In the genomic region with DNA sequence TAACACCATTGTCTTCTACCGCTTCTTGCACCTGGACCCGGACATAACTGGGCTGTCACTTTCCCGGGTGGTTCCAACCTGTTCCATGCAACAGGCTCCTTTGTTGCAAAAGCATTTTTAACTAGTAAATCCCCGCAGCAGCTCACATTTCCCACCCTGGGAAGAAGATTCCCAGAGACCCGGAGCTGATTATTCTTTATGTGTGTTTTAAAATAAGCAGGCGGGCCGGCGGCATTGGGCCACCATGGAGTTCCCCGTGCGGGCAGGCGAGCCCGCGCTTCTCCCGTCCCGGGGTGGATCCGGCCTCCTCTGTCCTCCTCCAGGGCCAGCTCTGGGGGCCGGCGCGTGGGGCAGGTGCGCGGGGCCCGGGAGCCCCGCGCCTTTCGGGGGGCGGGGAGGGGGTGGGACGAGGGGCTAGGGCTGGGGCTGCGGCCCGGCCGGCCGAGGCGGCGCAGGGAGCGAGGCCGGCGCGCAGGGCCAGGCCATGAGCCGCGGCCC, we compare ENCODE assay signal across 7 cellular contexts. TPM values are rescaled to one million over a fixed set of nuclear protein-coding genes. Genes with fewer than 3 reads are reported as not detected.
DNase-seq lines count a peak whose midpoint lies in the region; ATAC-seq and TF ChIP-seq lines count a peak whose summit lies in the region.

No MANE protein-coding gene starts in this region.

- peaks cover 42% of the 10 kb centered on the region for H3K4me1 ChIP-seq in OCI-LY1 (ENCODE audit: insufficient read depth, low read length, severe bottlenecking)

- peak overlapping the region; percentile 99 for H3K4me3 ChIP-seq in OCI-LY1 (ENCODE audit: low read depth, low read length, poor library complexity, severe bottlenecking)

- peaks cover 44% of the 10 kb centered on the region for H3K79me2 ChIP-seq in OCI-LY1 (ENCODE audit: insufficient read depth, low read length)

- peaks cover 0 to 31% (median 21%) of the 10 kb centered on the region in 3 donors for H3K36me3 Mint-ChIP-seq in naive thymus-derived CD8-positive, alpha-beta T cell

- peak overlapping the region; percentile 89 for H3K4me2 ChIP-seq in OCI-LY1 (ENCODE audit: low read length)

- POLR2A ChIA-PET in naive thymus-derived CD8-positive, alpha-beta T cell (lab: Charles Lee) = interaction anchor here (0.5 to 1.4 kb wide), 7 partner anchors 13 to 156 kb away, joined by 3 to 4 read pairs (median 3); partner anchors contain the start of genes MAPK8IP3 and TMEM204

- H3K36me3 ChIP-seq in OCI-LY1 (ENCODE audit: insufficient read depth, low read length) = peaks cover 33% of the 10 kb centered on the region

- peaks cover 0 to 17% (median 0%) of the 10 kb centered on the region in 5 donors for H3K27me3 Mint-ChIP-seq in naive thymus-derived CD8-positive, alpha-beta T cell

- H3K9me2 ChIP-seq in OCI-LY1 (ENCODE audit: low read depth, low read length) = no peaks in the 10 kb centered on the region

- peak overlapping the region; percentile 79 to 91 (median 87) for H3K4me3 Mint-ChIP-seq in naive thymus-derived CD8-positive, alpha-beta T cell

- peak overlapping the region; percentile 54 for H3K27ac ChIP-seq in OCI-LY1 (ENCODE audit: low read depth, low read length, poor library complexity, severe bottlenecking)

- no peaks in the 10 kb centered on the region for H3K9me3 ChIP-seq in OCI-LY1 (ENCODE audit: low read length)

- H2AFZ ChIP-seq in OCI-LY1 (ENCODE audit: low read length) = no peak overlapping the region

- H3K27me3 ChIP-seq in OCI-LY1 (ENCODE audit: insufficient read depth, low read length) = no peaks in the 10 kb centered on the region

- no peak for ATAC-seq in naive thymus-derived CD8-positive, alpha-beta T cell
- no peak for ATAC-seq in GM19463 (IDR thresholded peaks at IDR 0.05; ENCODE audit: unreplicated experiment)

- DNase-seq in GM10266 (ENCODE audit: extremely low spot score) (peak; percentile 56), dermis blood vessel endothelial cell (peak; percentile 32), AML-193 (lab: John Stamatoyannopoulos, UW) (no peak), DMS79 (lab: John Stamatoyannopoulos, UW) (no peak)
- peak in 2 of 10 donors; percentile 4 to 22 for DNase-seq in naive thymus-derived CD8-positive, alpha-beta T cell

- peaks cover 18 to 46% (median 40%) of the 10 kb centered on the region in 4 donors for H3K4me1 Mint-ChIP-seq in naive thymus-derived CD8-positive, alpha-beta T cell

- peak overlapping the region in 8 of 10 donors; percentile 53 to 89 (median 79) for H3K27ac Mint-ChIP-seq in naive thymus-derived CD8-positive, alpha-beta T cell

- no peaks in the 10 kb centered on the region for H4K20me1 ChIP-seq in OCI-LY1 (ENCODE audit: insufficient read depth, low read length)

- peak overlapping the region; percentile 80 for H3K9ac ChIP-seq in OCI-LY1 (ENCODE audit: low read length)

- TF ChIP-seq CTCF in GM10266 (IDR thresholded peaks at IDR 0.05; ENCODE audit: control insufficient read depth, insufficient read depth, low read depth, missing control alignments) (no peak), OCI-LY1 (IDR thresholded peaks at IDR 0.05; ENCODE audit: low read length) (no peak)

- peaks cover 0 to 8% (median 3%) of the 10 kb centered on the region in 9 donors for H3K9me3 Mint-ChIP-seq in naive thymus-derived CD8-positive, alpha-beta T cell

- H3F3A ChIP-seq in OCI-LY1 (ENCODE audit: insufficient read depth, low read length) = no peaks in the 10 kb centered on the region

RNA-seq across cellular contexts. Expression of gene CRAMP1, which starts 1.6 kb away (rescaled TPM):
- total RNA-seq in dermis blood vessel endothelial cell = 12.9 and 17.3 TPM in 2 replicates
- total RNA-seq in naive thymus-derived CD8-positive, alpha-beta T cell = 10 to 100 TPM; 24.4 to 25.4 TPM
- polyA plus RNA-seq in naive thymus-derived CD8-positive, alpha-beta T cell = 1 to 10 TPM; 1.3 to 3.1 (median 1.9) TPM

RNA-seq across cellular contexts. Expression of gene IFT140, which starts 1.9 kb away (rescaled TPM):
- total RNA-seq in dermis blood vessel endothelial cell = 20.7 and 24.8 TPM in 2 replicates
- total RNA-seq in naive thymus-derived CD8-positive, alpha-beta T cell = 10 to 100 TPM; 10.4 to 11.1 TPM
- polyA plus RNA-seq in naive thymus-derived CD8-positive, alpha-beta T cell = 10 to 100 TPM in 2 of 3 donors, 1 to 10 TPM in 1; 4.5 to 21.2 (median 16.8) TPM

Comparison
In these comparisons a context has a peak if more than half of its experiments do, and no peak if none do; other contexts are left out.
1. DNase-seq: peak in GM10266 (single experiment) and dermis blood vessel endothelial cell (single experiment); none in AML-193 (0 of 2) and DMS79 (single experiment).